In genomic region chr1:179591253-179591591, GRCh38 we compare ENCODE assay signal across 3 cellular contexts.
TF ChIP-seq lines count a peak whose summit lies in the region.

No MANE protein-coding gene starts in this region.

TF ChIP-seq in SK-N-SH, 30 proteins besides CTCF, POLR2A, EP300 and RAD21:
- TF ChIP-seq MEF2A (IDR thresholded peaks at IDR 0.05; ENCODE audit: borderline replicate concordance, low read depth) (no peak), USF2 (IDR thresholded peaks at IDR 0.05; ENCODE audit: borderline replicate concordance, low read depth, low read length) (no peak), ELF1 (IDR thresholded peaks at IDR 0.05) (no peak), SIN3A (IDR thresholded peaks at IDR 0.05; ENCODE audit: borderline replicate concordance, low read depth, low read length) (no peak), TCF12 (IDR thresholded peaks at IDR 0.05) (no peak), RCOR1 (IDR thresholded peaks at IDR 0.05; ENCODE audit: low read length) (no peak), RFX5 (IDR thresholded peaks at IDR 0.05; ENCODE audit: low read length) (no peak), FOXJ3 (CRISPR knock-in tag; IDR thresholded peaks at IDR 0.05) (no peak), POLR2AphosphoS5 (IDR thresholded peaks at IDR 0.05; ENCODE audit: low read depth, low read length) (no peak)
- TF ChIP-seq, protein P1, sequence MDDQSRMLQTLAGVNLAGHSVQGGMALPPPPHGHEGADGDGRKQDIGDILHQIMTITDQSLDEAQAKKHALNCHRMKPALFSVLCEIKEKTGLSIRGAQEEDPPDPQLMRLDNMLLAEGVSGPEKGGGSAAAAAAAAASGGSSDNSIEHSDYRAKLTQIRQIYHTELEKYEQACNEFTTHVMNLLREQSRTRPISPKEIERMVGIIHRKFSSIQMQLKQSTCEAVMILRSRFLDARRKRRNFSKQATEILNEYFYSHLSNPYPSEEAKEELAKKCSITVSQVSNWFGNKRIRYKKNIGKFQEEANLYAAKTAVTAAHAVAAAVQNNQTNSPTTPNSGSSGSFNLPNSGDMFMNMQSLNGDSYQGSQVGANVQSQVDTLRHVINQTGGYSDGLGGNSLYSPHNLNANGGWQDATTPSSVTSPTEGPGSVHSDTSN (IDR thresholded peaks at IDR 0.05) = no peak

TF ChIP-seq in SK-N-SH treated with all-trans-retinoic acid at 6 μM for 48 hours, 23 proteins besides CTCF, POLR2A, EP300 and RAD21:
- TF ChIP-seq OSR1 (CRISPR knock-in tag; IDR thresholded peaks at IDR 0.05) = no peak
- TF ChIP-seq BACH2 (CRISPR knock-in tag; IDR thresholded peaks at IDR 0.05; ENCODE audit: borderline replicate concordance) = no peak
- no peak for TF ChIP-seq ZNF565 (CRISPR knock-in tag; conservative IDR thresholded peaks at IDR 0.05; ENCODE audit: low read depth)
- TF ChIP-seq, protein P2, sequence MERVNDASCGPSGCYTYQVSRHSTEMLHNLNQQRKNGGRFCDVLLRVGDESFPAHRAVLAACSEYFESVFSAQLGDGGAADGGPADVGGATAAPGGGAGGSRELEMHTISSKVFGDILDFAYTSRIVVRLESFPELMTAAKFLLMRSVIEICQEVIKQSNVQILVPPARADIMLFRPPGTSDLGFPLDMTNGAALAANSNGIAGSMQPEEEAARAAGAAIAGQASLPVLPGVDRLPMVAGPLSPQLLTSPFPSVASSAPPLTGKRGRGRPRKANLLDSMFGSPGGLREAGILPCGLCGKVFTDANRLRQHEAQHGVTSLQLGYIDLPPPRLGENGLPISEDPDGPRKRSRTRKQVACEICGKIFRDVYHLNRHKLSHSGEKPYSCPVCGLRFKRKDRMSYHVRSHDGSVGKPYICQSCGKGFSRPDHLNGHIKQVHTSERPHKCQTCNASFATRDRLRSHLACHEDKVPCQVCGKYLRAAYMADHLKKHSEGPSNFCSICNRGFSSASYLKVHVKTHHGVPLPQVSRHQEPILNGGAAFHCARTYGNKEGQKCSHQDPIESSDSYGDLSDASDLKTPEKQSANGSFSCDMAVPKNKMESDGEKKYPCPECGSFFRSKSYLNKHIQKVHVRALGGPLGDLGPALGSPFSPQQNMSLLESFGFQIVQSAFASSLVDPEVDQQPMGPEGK (CRISPR knock-in tag; IDR thresholded peaks at IDR 0.05; ENCODE audit: borderline replicate concordance) = no peak
- no peak for TF ChIP-seq GLIS3 (CRISPR knock-in tag; IDR thresholded peaks at IDR 0.05)
- no peak for TF ChIP-seq ZFP30 (CRISPR knock-in tag; IDR thresholded peaks at IDR 0.05)
- no peak for TF ChIP-seq CSDC2 (CRISPR knock-in tag; IDR thresholded peaks at IDR 0.05)
- TF ChIP-seq PPARA (CRISPR knock-in tag; IDR thresholded peaks at IDR 0.05; ENCODE audit: borderline replicate concordance) = no peak
- no peak for TF ChIP-seq TOX (CRISPR knock-in tag; IDR thresholded peaks at IDR 0.05; ENCODE audit: borderline replicate concordance)
- TF ChIP-seq RARB (CRISPR knock-in tag; IDR thresholded peaks at IDR 0.05) = no peak
- TF ChIP-seq SNAI2 (CRISPR knock-in tag; IDR thresholded peaks at IDR 0.05) = no peak

TF ChIP-seq in K562, 482 proteins besides CTCF, POLR2A, EP300 and RAD21:
- peak; percentile 69 to 80; a peak in 3 of 4 replicates for TF ChIP-seq KDM1A (IDR thresholded peaks at IDR 0.05)
- TF ChIP-seq ZNF586 (CRISPR knock-in tag; conservative IDR thresholded peaks at IDR 0.05) = no peak
TF ChIP-seq in K562: peak in this region for 1.
